Comparison of ENCODE assay signal across 1 cellular context in genomic region chr11:33258631-33259184, GRCh38.
A peak's percentile ranks its signal among the peaks of the same experiment; 100 is the strongest.
TF ChIP-seq lines count a peak whose summit lies in the region.

No MANE protein-coding gene starts in this region.

TF ChIP-seq in K562, 482 proteins besides CTCF, POLR2A, EP300 and RAD21 (continued from another document and continues in another):
- TF ChIP-seq ZNF407 (IDR thresholded peaks at IDR 0.05; ENCODE audit: low read depth), result no peak
- no peak for TF ChIP-seq MBD1 (CRISPR knock-in tag; IDR thresholded peaks at IDR 0.05)
- TF ChIP-seq DNMT1 (IDR thresholded peaks at IDR 0.05), result no peak
- TF ChIP-seq SETDB1 (IDR thresholded peaks at IDR 0.05; ENCODE audit: low read length), result no peak
- TF ChIP-seq ARID2 (IDR thresholded peaks at IDR 0.05), result 0 out of 2 replicates have a peak, but pooled peaks have one; percentile 5
- TF ChIP-seq SLC30A9 (CRISPR knock-in tag; IDR thresholded peaks at IDR 0.05), result no peak
- TF ChIP-seq C11orf30 (IDR thresholded peaks at IDR 0.05; ENCODE audit: low read depth), result no peak
- TF ChIP-seq SAFB (IDR thresholded peaks at IDR 0.05; ENCODE audit: borderline replicate concordance, low read depth, low read length), result no peak
- no peak for TF ChIP-seq ZNF639 (CRISPR knock-in tag; conservative IDR thresholded peaks at IDR 0.05 in 1 of 2, IDR thresholded peaks at IDR 0.05 in 1 of 2)
- no peak for TF ChIP-seq PPARD (CRISPR knock-in tag; IDR thresholded peaks at IDR 0.05)
- TF ChIP-seq ATF2 (CRISPR knock-in tag; IDR thresholded peaks at IDR 0.05), result no peak
- 0 out of 2 replicates have a peak, but pooled peaks have one; percentile 3 for TF ChIP-seq TCF3 (CRISPR knock-in tag; IDR thresholded peaks at IDR 0.05)
- peak in 1 of 2 experiments; percentile 20; a peak in 1 of 4 replicates for TF ChIP-seq FOXK2 (conservative IDR thresholded peaks at IDR 0.05 in 1 of 2, IDR thresholded peaks at IDR 0.05 in 1 of 2; ENCODE audit: low read depth in 2 of 2)
- no peak for TF ChIP-seq SMAD2 (IDR thresholded peaks at IDR 0.05; ENCODE audit: low read depth, low read length)
- TF ChIP-seq ZNF347 (CRISPR knock-in tag; IDR thresholded peaks at IDR 0.05; ENCODE audit: low read depth), result no peak
- TF ChIP-seq ZNF76 (CRISPR knock-in tag; IDR thresholded peaks at IDR 0.05; ENCODE audit: borderline replicate concordance), result no peak
- TF ChIP-seq E4F1 (CRISPR knock-in tag; IDR thresholded peaks at IDR 0.05; ENCODE audit: borderline replicate concordance), result no peak
- no peak for TF ChIP-seq ATF4 (CRISPR knock-in tag; IDR thresholded peaks at IDR 0.05)
- no peak for TF ChIP-seq OTX1 (CRISPR knock-in tag; IDR thresholded peaks at IDR 0.05)
- TF ChIP-seq BRD4 (IDR thresholded peaks at IDR 0.05), result no peak
- TF ChIP-seq NFE2 (IDR thresholded peaks at IDR 0.05; ENCODE audit: low read depth), result no peak
- no peak for TF ChIP-seq TEAD4 (IDR thresholded peaks at IDR 0.05; ENCODE audit: low read length)
- no peak for TF ChIP-seq TEAD4 (CRISPR knock-in tag; IDR thresholded peaks at IDR 0.05; ENCODE audit: borderline replicate concordance)
- TF ChIP-seq FOXA3 (CRISPR knock-in tag; conservative IDR thresholded peaks at IDR 0.05 in 1 of 2, IDR thresholded peaks at IDR 0.05 in 1 of 2), result no peak
- no peak for TF ChIP-seq THRA (IDR thresholded peaks at IDR 0.05)
- no peak for TF ChIP-seq FOXM1 (IDR thresholded peaks at IDR 0.05; ENCODE audit: low read depth)
- no peak for TF ChIP-seq FOXM1 (CRISPR knock-in tag; IDR thresholded peaks at IDR 0.05; ENCODE audit: low read depth)
- no peak for TF ChIP-seq SP2 (IDR thresholded peaks at IDR 0.05; ENCODE audit: extremely low read depth, low read depth, low read length, poor library complexity, severe bottlenecking)
- TF ChIP-seq ZFX (CRISPR knock-in tag; IDR thresholded peaks at IDR 0.05), result no peak
- peak; percentile 33; the same call in 1 of the 2 replicates for TF ChIP-seq ZEB2 (IDR thresholded peaks at IDR 0.05)
- no peak for TF ChIP-seq E2F4 (CRISPR knock-in tag; IDR thresholded peaks at IDR 0.05; ENCODE audit: low read depth)
- no peak for TF ChIP-seq MAFG (tag; conservative IDR thresholded peaks at IDR 0.05)
- no peak for TF ChIP-seq PKNOX1 (IDR thresholded peaks at IDR 0.05)
- no peak; the same call in 1 of the 2 replicates for TF ChIP-seq MTA3 (IDR thresholded peaks at IDR 0.05; ENCODE audit: borderline replicate concordance)
- no peak for TF ChIP-seq SMARCA5 (IDR thresholded peaks at IDR 0.05)
- no peak for TF ChIP-seq KDM4B (IDR thresholded peaks at IDR 0.05; ENCODE audit: borderline replicate concordance in 2 of 2, low read depth in 1 of 2)
- no peak for TF ChIP-seq FOXK1 (CRISPR knock-in tag; IDR thresholded peaks at IDR 0.05; ENCODE audit: borderline replicate concordance)
- no peak for TF ChIP-seq ZNF740 (CRISPR knock-in tag; IDR thresholded peaks at IDR 0.05)
- no peak for TF ChIP-seq ZNF740 (tag; IDR thresholded peaks at IDR 0.05)
- TF ChIP-seq BACH1 (tag; IDR thresholded peaks at IDR 0.05), result no peak
- no peak for TF ChIP-seq ZNF57 (CRISPR knock-in tag; IDR thresholded peaks at IDR 0.05)
- TF ChIP-seq CBFA2T2 (conservative IDR thresholded peaks at IDR 0.05), result no peak
- TF ChIP-seq EZH2 (IDR thresholded peaks at IDR 0.05; ENCODE audit: borderline replicate concordance, low read depth, low read length), result no peak
- no peak for TF ChIP-seq POLR2B (IDR thresholded peaks at IDR 0.05; ENCODE audit: low read depth, partially characterized antibody)
- TF ChIP-seq TAF15 (IDR thresholded peaks at IDR 0.05; ENCODE audit: low read depth, low read length), result no peak
